In genomic region chr4:42965326-42965725, GRCh38 we compare ENCODE assay signal across 15 cellular contexts.
DNase-seq lines count a peak whose midpoint lies in the region; ATAC-seq and TF ChIP-seq lines count a peak whose summit lies in the region.
"Had no signal": no experiment of that assay in that cellular context is flagged by ENCODE, and none has a peak within 500 bp of the region (broad histone marks: within the 10 kb centered on the region; RNA-seq: fewer than 3 reads in every experiment).

No MANE protein-coding gene starts in this region.

- no peak overlapping the region for H3K27ac ChIP-seq in OCI-LY1 (ENCODE audit: low read depth, low read length, poor library complexity, severe bottlenecking)
- H3K27ac ChIP-seq: pancreas had no signal

- CTCF ChIA-PET in activated CD8-positive, alpha-beta T cell treated with anti-CD3 and anti-CD28 coated beads for 36 hours (lab: Charles Lee) = no interaction called here
- CTCF ChIA-PET in activated CD8-positive, alpha-beta T cell treated with anti-CD3 and anti-CD28 coated beads, Interleukin-2, amount 10 ng/mL, durations not matched to agents 7 days and 5 days (lab: Charles Lee) = no interaction called here
- CTCF ChIA-PET in Calu3 (lab: Charles Lee) = interaction anchor here (1.0 kb wide), 1 partner anchor 397 kb away, joined by 3 read pairs; no protein-coding TSS in a partner anchor
- CTCF ChIA-PET in Caco-2 (lab: Charles Lee) = interaction anchor here (1.4 kb wide), 1 partner anchor 396 kb away, joined by 5 read pairs; no protein-coding TSS in a partner anchor

- peaks cover 3% of the 10 kb centered on the region for H3K9me3 Mint-ChIP-seq in activated CD8-positive, alpha-beta T cell treated with anti-CD3 and anti-CD28 coated beads for 36 hours
- H3K9me3 Mint-ChIP-seq in activated CD8-positive, alpha-beta T cell treated with anti-CD3 and anti-CD28 coated beads, Interleukin-2, amount 10 ng/mL, durations not matched to agents 7 days and 5 days (ENCODE audit: insufficient read depth) = no peaks in the 10 kb centered on the region
- H3K9me3 Mint-ChIP-seq in type B pancreatic cell (no peaks in the 10 kb centered on the region), Calu3 (ENCODE audit: low read depth, unreplicated experiment) (peaks cover 3% of the 10 kb centered on the region), Caco-2 (ENCODE audit: unreplicated experiment) (no peaks in the 10 kb centered on the region)

- H3F3A ChIP-seq in OCI-LY1 (ENCODE audit: insufficient read depth, low read length) = no peaks in the 10 kb centered on the region

- no peaks in the 10 kb centered on the region for H4K20me1 ChIP-seq in OCI-LY1 (ENCODE audit: insufficient read depth, low read length)

- no peak overlapping the region for H3K4me3 Mint-ChIP-seq in activated CD8-positive, alpha-beta T cell treated with anti-CD3 and anti-CD28 coated beads for 36 hours
- H3K4me3 Mint-ChIP-seq in activated CD8-positive, alpha-beta T cell treated with anti-CD3 and anti-CD28 coated beads, Interleukin-2, amount 10 ng/mL, durations not matched to agents 7 days and 5 days = no peak overlapping the region
- H3K4me3 Mint-ChIP-seq in type B pancreatic cell (no peak overlapping the region), Calu3 (ENCODE audit: low read depth, unreplicated experiment) (no peak overlapping the region), Caco-2 (ENCODE audit: unreplicated experiment) (no peak overlapping the region)

- H3K27me3 Mint-ChIP-seq in activated CD8-positive, alpha-beta T cell treated with anti-CD3 and anti-CD28 coated beads for 36 hours = no peaks in the 10 kb centered on the region
- no peaks in the 10 kb centered on the region for H3K27me3 Mint-ChIP-seq in activated CD8-positive, alpha-beta T cell treated with anti-CD3 and anti-CD28 coated beads, Interleukin-2, amount 10 ng/mL, durations not matched to agents 7 days and 5 days (ENCODE audit: low read depth)
- H3K27me3 Mint-ChIP-seq in type B pancreatic cell = peaks cover 3% of the 10 kb centered on the region
- no peaks in the 10 kb centered on the region for H3K27me3 Mint-ChIP-seq in Calu3 (ENCODE audit: unreplicated experiment)
- no peaks in the 10 kb centered on the region for H3K27me3 Mint-ChIP-seq in Caco-2 (ENCODE audit: insufficient read depth, unreplicated experiment)

- no peak overlapping the region for H3K27ac Mint-ChIP-seq in activated CD8-positive, alpha-beta T cell treated with anti-CD3 and anti-CD28 coated beads for 36 hours
- no peak overlapping the region for H3K27ac Mint-ChIP-seq in activated CD8-positive, alpha-beta T cell treated with anti-CD3 and anti-CD28 coated beads, Interleukin-2, amount 10 ng/mL, durations not matched to agents 7 days and 5 days
- H3K27ac Mint-ChIP-seq in type B pancreatic cell = no peak overlapping the region
- no peak overlapping the region for H3K27ac Mint-ChIP-seq in Calu3 (ENCODE audit: unreplicated experiment)
- no peak overlapping the region for H3K27ac Mint-ChIP-seq in Caco-2 (ENCODE audit: unreplicated experiment)

- intact Hi-C loops in activated CD8-positive, alpha-beta T cell treated with anti-CD3 and anti-CD28 coated beads for 36 hours (cut with micrococcal nuclease) = no loop called here
- intact Hi-C loops in head of caudate nucleus (cut with DNase I) (no loop called here), Calu3 (cut with micrococcal nuclease; ENCODE audit: unreplicated experiment) (no loop called here), Caco-2 (cut with micrococcal nuclease; ENCODE audit: unreplicated experiment) (loop anchor here (2.0 kb wide), 1 partner anchor 397 kb away; no protein-coding TSS in a partner anchor)

- POLR2A ChIA-PET in activated CD8-positive, alpha-beta T cell treated with anti-CD3 and anti-CD28 coated beads for 36 hours (lab: Charles Lee) = no interaction called here
- POLR2A ChIA-PET in activated CD8-positive, alpha-beta T cell treated with anti-CD3 and anti-CD28 coated beads, Interleukin-2, amount 10 ng/mL, durations not matched to agents 7 days and 5 days (lab: Charles Lee) = no interaction called here
- POLR2A ChIA-PET in Caco-2 (lab: Charles Lee) = no interaction called here

- H3K4me1 ChIP-seq in OCI-LY1 (ENCODE audit: insufficient read depth, low read length, severe bottlenecking) (no peaks in the 10 kb centered on the region), Caco-2 (no peaks in the 10 kb centered on the region)
- H3K4me1 ChIP-seq: pancreas had no signal

- peak; percentile 3 for DNase-seq in activated CD8-positive, alpha-beta T cell treated with anti-CD3 and anti-CD28 coated beads for 36 hours
- no peak for DNase-seq in activated CD8-positive, alpha-beta T cell treated with anti-CD3 and anti-CD28 coated beads, Interleukin-2, amount 10 ng/mL, durations not matched to agents 7 days and 5 days
- peak in 31 of 42 donors; percentile 9 to 67 (median 37) for DNase-seq in head of caudate nucleus
- DNase-seq in type B pancreatic cell (ENCODE audit: extremely low spot score, unreplicated experiment) = no peak
- no peak for DNase-seq in Calu3
- DNase-seq in SHP77 (lab: John Stamatoyannopoulos, UW) = no peak
- DNase-seq in Caco-2 = no peak
- DNase-seq: activated CD4-positive, alpha-beta T cell treated with anti-CD3 and anti-CD28 coated beads, Interleukin-2, amount 50 U/mL, for 1 hour; activated gamma-delta T cell; EL; mesenchymal stem cell; NCI-H1436 treated with DMSO at 0.1 percent for 48 hours; pancreas; T-helper 1 cell had no signal

- no peaks in the 10 kb centered on the region for H3K27me3 ChIP-seq in OCI-LY1 (ENCODE audit: insufficient read depth, low read length)
- no peaks in the 10 kb centered on the region for H3K27me3 ChIP-seq in Caco-2 (replicated peaks; ENCODE audit: control insufficient read depth, insufficient read depth, low read length)
- H3K27me3 ChIP-seq: pancreas had no signal

- no peaks in the 10 kb centered on the region for H3K36me3 Mint-ChIP-seq in activated CD8-positive, alpha-beta T cell treated with anti-CD3 and anti-CD28 coated beads for 36 hours (ENCODE audit: low read depth)
- H3K36me3 Mint-ChIP-seq in activated CD8-positive, alpha-beta T cell treated with anti-CD3 and anti-CD28 coated beads, Interleukin-2, amount 10 ng/mL, durations not matched to agents 7 days and 5 days (ENCODE audit: low read depth) = no peaks in the 10 kb centered on the region
- H3K36me3 Mint-ChIP-seq in type B pancreatic cell (no peaks in the 10 kb centered on the region), Calu3 (ENCODE audit: insufficient read depth, unreplicated experiment) (no peaks in the 10 kb centered on the region), Caco-2 (ENCODE audit: insufficient read depth, unreplicated experiment) (no peaks in the 10 kb centered on the region)

- BruUV-seq in Calu3 (replicated peaks; lab: Mats Ljungman, UMichigan) = no TSS peak
- BruUV-seq in Caco-2 (replicated peaks; lab: Mats Ljungman, UMichigan) = no TSS peak

- no peak overlapping the region for H3K9ac ChIP-seq in OCI-LY1 (ENCODE audit: low read length)

- H3K4me3 ChIP-seq in OCI-LY1 (ENCODE audit: low read depth, low read length, poor library complexity, severe bottlenecking) (no peak overlapping the region), Caco-2 (ENCODE audit: low read depth, low read length) (no peak overlapping the region)
- H3K4me3 ChIP-seq: pancreas had no signal

- H3K36me3 ChIP-seq in OCI-LY1 (ENCODE audit: insufficient read depth, low read length) (no peaks in the 10 kb centered on the region), Caco-2 (ENCODE audit: control insufficient read depth, insufficient read depth, low read length) (no peaks in the 10 kb centered on the region)
- H3K36me3 ChIP-seq: pancreas had no signal

- no peak for TF ChIP-seq CTCF in activated CD8-positive, alpha-beta T cell treated with anti-CD3 and anti-CD28 coated beads for 36 hours (IDR thresholded peaks at IDR 0.05)
- TF ChIP-seq CTCF in OCI-LY1 (IDR thresholded peaks at IDR 0.05; ENCODE audit: low read length) = peak; percentile 30; the same call in 1 of the 2 replicates
- TF ChIP-seq CTCF in type B pancreatic cell (conservative IDR thresholded peaks at IDR 0.05) = peak; percentile 40
- no peak for TF ChIP-seq CTCF in Calu3 (IDR thresholded peaks at IDR 0.05; ENCODE audit: unreplicated experiment)
- TF ChIP-seq CTCF in Caco-2 (IDR thresholded peaks at IDR 0.05; ENCODE audit: insufficient read depth in 1 of 2, low read depth in 1 of 2, low read length in 1 of 2, severe bottlenecking in 1 of 2, unreplicated experiment in 1 of 2) = no peak

- H2AFZ ChIP-seq in OCI-LY1 (ENCODE audit: low read length) = no peak overlapping the region

- H3K79me2 ChIP-seq in OCI-LY1 (ENCODE audit: insufficient read depth, low read length) = no peaks in the 10 kb centered on the region

- no peak for ATAC-seq in activated CD8-positive, alpha-beta T cell treated with anti-CD3 and anti-CD28 coated beads for 36 hours
- ATAC-seq in activated CD8-positive, alpha-beta T cell treated with anti-CD3 and anti-CD28 coated beads, Interleukin-2, amount 10 ng/mL, durations not matched to agents 7 days and 5 days = no peak
- ATAC-seq: pancreas had no signal

- no peak overlapping the region for H3K4me2 ChIP-seq in OCI-LY1 (ENCODE audit: low read length)

- H3K9me2 ChIP-seq in OCI-LY1 (ENCODE audit: low read depth, low read length) = no peaks in the 10 kb centered on the region

- no peaks in the 10 kb centered on the region for H3K4me1 Mint-ChIP-seq in activated CD8-positive, alpha-beta T cell treated with anti-CD3 and anti-CD28 coated beads for 36 hours (ENCODE audit: low read depth)
- H3K4me1 Mint-ChIP-seq in activated CD8-positive, alpha-beta T cell treated with anti-CD3 and anti-CD28 coated beads, Interleukin-2, amount 10 ng/mL, durations not matched to agents 7 days and 5 days (ENCODE audit: low read depth) = no peaks in the 10 kb centered on the region
- H3K4me1 Mint-ChIP-seq in type B pancreatic cell (ENCODE audit: unreplicated experiment) = no peaks in the 10 kb centered on the region
- no peaks in the 10 kb centered on the region for H3K4me1 Mint-ChIP-seq in Calu3 (ENCODE audit: low read depth, unreplicated experiment)
- H3K4me1 Mint-ChIP-seq in Caco-2 (ENCODE audit: low read depth, unreplicated experiment) = no peaks in the 10 kb centered on the region

- H3K9me3 ChIP-seq in OCI-LY1 (ENCODE audit: low read length) (no peaks in the 10 kb centered on the region), Caco-2 (no peaks in the 10 kb centered on the region)
- H3K9me3 ChIP-seq: pancreas had no signal

Comparison
In these comparisons a context has a peak if more than half of its experiments do, and no peak if none do; other contexts are left out.
1. DNase-seq: peak in activated CD8-positive, alpha-beta T cell treated with anti-CD3 and anti-CD28 coated beads for 36 hours (single experiment) and head of caudate nucleus (31 of 42); none in activated CD8-positive, alpha-beta T cell treated with anti-CD3 and anti-CD28 coated beads, Interleukin-2, amount 10 ng/mL, durations not matched to agents 7 days and 5 days (single experiment), type B pancreatic cell (single experiment), Calu3 (single experiment), SHP77 (0 of 2) and Caco-2 (0 of 2).
2. CTCF ChIP-seq: peak in OCI-LY1 (single experiment) and type B pancreatic cell (single experiment); none in activated CD8-positive, alpha-beta T cell treated with anti-CD3 and anti-CD28 coated beads for 36 hours (single experiment), Calu3 (single experiment) and Caco-2 (0 of 2).
3. CTCF ChIA-PET loops: an anchor here in Calu3 (1.0 kb wide) and Caco-2 (1.4 kb wide); none called in activated CD8-positive, alpha-beta T cell treated with anti-CD3 and anti-CD28 coated beads for 36 hours and activated CD8-positive, alpha-beta T cell treated with anti-CD3 and anti-CD28 coated beads, Interleukin-2, amount 10 ng/mL, durations not matched to agents 7 days and 5 days.